Comparison of ENCODE assay signal across 1 cellular context in genomic region chr19:19105365-19106060, GRCh38.
TF ChIP-seq lines count a peak whose summit lies in the region.

No MANE protein-coding gene starts in this region.

TF ChIP-seq in H1, 55 proteins besides CTCF, POLR2A, EP300 and RAD21 (continued from another document):
- TF ChIP-seq USF2 (IDR thresholded peaks at IDR 0.05; ENCODE audit: low read length): peak; percentile 21; the same call in 1 of the 2 replicates
- TF ChIP-seq POLR2AphosphoS5 (IDR thresholded peaks at IDR 0.05; ENCODE audit: low read depth, low read length): peak; percentile 95
- TF ChIP-seq JUN (IDR thresholded peaks at IDR 0.05; ENCODE audit: low read depth, low read length): no peak
- TF ChIP-seq PHF8 (conservative IDR thresholded peaks at IDR 0.05; ENCODE audit: low read depth, low read length): peak; percentile 96
- no peak for TF ChIP-seq SP2 (IDR thresholded peaks at IDR 0.05; ENCODE audit: low read length)
- TF ChIP-seq ASH2L (IDR thresholded peaks at IDR 0.05; ENCODE audit: low read length): peak; percentile 86
- TF ChIP-seq CHD2 (IDR thresholded peaks at IDR 0.05; ENCODE audit: low read length): no peak
- TF ChIP-seq CHD1 (IDR thresholded peaks at IDR 0.05; ENCODE audit: low read depth, low read length): no peak
- no peak for TF ChIP-seq RBBP5 (IDR thresholded peaks at IDR 0.05; ENCODE audit: borderline replicate concordance, low read depth, low read length)
- TF ChIP-seq SIX5 (IDR thresholded peaks at IDR 0.05; ENCODE audit: low read depth, low read length): no peak
- 0 out of 2 replicates have a peak, but pooled peaks have one; percentile 15 for TF ChIP-seq SP1 (IDR thresholded peaks at IDR 0.05; ENCODE audit: low read depth, low read length)
- TF ChIP-seq SIN3A (conservative IDR thresholded peaks at IDR 0.05 in 1 of 2, IDR thresholded peaks at IDR 0.05 in 1 of 2; ENCODE audit: low read depth in 1 of 2, low read length in 2 of 2): peak in 1 of 2 experiments; percentile 89; a peak in 2 of 4 replicates
- TF ChIP-seq TAF1 (IDR thresholded peaks at IDR 0.05; ENCODE audit: low read depth, low read length): peak; percentile 72
- no peak for TF ChIP-seq EGR1 (IDR thresholded peaks at IDR 0.05; ENCODE audit: borderline replicate concordance, low read depth, low read length)
- TF ChIP-seq E2F6 (IDR thresholded peaks at IDR 0.05): peak; percentile 85
- peak; percentile 64 for TF ChIP-seq TBP (IDR thresholded peaks at IDR 0.05; ENCODE audit: low read depth, low read length)
- TF ChIP-seq YY1 (IDR thresholded peaks at IDR 0.05; ENCODE audit: low read depth, low read length): 0 out of 2 replicates have a peak, but pooled peaks have one; percentile 24
